29 cellular contexts compared by ENCODE assay signal in the genomic region with DNA sequence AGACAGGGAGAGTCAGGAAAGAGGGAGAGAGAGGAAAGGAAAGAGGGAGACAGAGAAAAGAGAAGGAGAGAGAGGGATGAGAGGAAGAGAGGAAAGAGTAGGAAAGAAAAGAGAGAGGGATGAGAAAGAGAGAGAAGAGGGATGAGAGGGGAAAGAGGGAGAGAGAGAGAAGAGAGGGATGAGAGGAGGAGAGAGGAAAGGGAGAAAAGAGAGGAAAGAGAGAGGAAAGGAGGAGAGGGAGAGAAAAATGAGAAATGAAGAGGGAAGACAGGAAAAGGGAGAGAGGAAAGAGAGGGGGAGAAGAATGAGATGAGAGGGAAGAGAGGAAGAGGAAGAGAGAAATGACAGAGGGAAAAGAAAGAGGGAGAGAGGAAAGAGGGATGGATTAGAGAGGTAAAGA.
"Had no signal": no experiment of that assay in that cellular context is flagged by ENCODE, and none has a peak within 500 bp of the region (broad histone marks: within the 10 kb centered on the region; RNA-seq: fewer than 3 reads in every experiment).

No MANE protein-coding gene starts in this region.

- H3K36me3 Mint-ChIP-seq: stimulated activated effector memory CD8-positive, alpha-beta T cell treated with anti-CD3 and anti-CD28 coated beads, Interleukin-12 subunit alpha, Interleukin-12 subunit beta, amount 100 ng/mL, for 72 hours; stimulated activated memory B cell treated with anti-CD40 and anti-IgM and Interleukin-4, amounts not matched to agents 10 μg/mL and 1 μg/mL and 100 μg/mL, for 72 hours; stimulated activated naive B cell treated with anti-CD40 and anti-IgM and Interleukin-4, amounts not matched to agents 10 μg/mL and 1 μg/mL and 100 μg/mL, for 72 hours; type B pancreatic cell had no signal

- H3K9me3 Mint-ChIP-seq: stimulated activated effector memory CD8-positive, alpha-beta T cell treated with anti-CD3 and anti-CD28 coated beads, Interleukin-12 subunit alpha, Interleukin-12 subunit beta, amount 100 ng/mL, for 72 hours; stimulated activated memory B cell treated with anti-CD40 and anti-IgM and Interleukin-4, amounts not matched to agents 10 μg/mL and 1 μg/mL and 100 μg/mL, for 72 hours; stimulated activated naive B cell treated with anti-CD40 and anti-IgM and Interleukin-4, amounts not matched to agents 10 μg/mL and 1 μg/mL and 100 μg/mL, for 72 hours; stimulated activated naive CD8-positive, alpha-beta T cell treated with anti-CD3 and anti-CD28 coated beads, Interleukin-15, amount 100 ng/mL, for 72 hours; stimulated activated naive CD8-positive, alpha-beta T cell treated with anti-CD3 and anti-CD28 coated beads, Interleukin-15, Interleukin-2, amounts not matched to agents 100 ng/mL and 50 ng/mL, for 24 hours; type B pancreatic cell had no signal

- DNase-seq: stimulated activated CD4-positive, alpha-beta T cell treated with anti-CD3 and anti-CD28 coated beads, Interleukin-2, amount 100 ng/mL, for 48 hours; stimulated activated CD4-positive, alpha-beta T cell treated with anti-CD3 and anti-CD28 coated beads, Interleukin-4, amount 100 ng/mL, for 1 hour; stimulated activated CD4-positive, alpha-beta T cell treated with anti-CD3 and anti-CD28 coated beads, Interleukin-4, amount 100 ng/mL, for 24 hours; stimulated activated CD4-positive, alpha-beta T cell treated with anti-CD3 and anti-CD28 coated beads, Interleukin-4, amount 100 ng/mL, for 4 hours; stimulated activated CD8-positive, alpha-beta memory T cell treated with anti-CD3 and anti-CD28 coated beads, Interleukin-4, amount 100 ng/mL, for 48 hours; stimulated activated naive B cell treated with anti-CD40 and anti-IgM and Interleukin-4, amounts not matched to agents 10 μg/mL and 1 μg/mL and 100 μg/mL, for 72 hours; stimulated activated naive CD4-positive, alpha-beta T cell; stimulated activated naive CD4-positive, alpha-beta T cell treated with Interleukin-2 at 50 U/mL for 16 hours; stimulated activated naive CD8-positive, alpha-beta T cell treated with anti-CD3 and anti-CD28 coated beads, Interleukin-15, amount 100 ng/mL, for 72 hours; stimulated activated naive CD8-positive, alpha-beta T cell treated with anti-CD3 and anti-CD28 coated beads, Interleukin-15, Interleukin-2, amounts not matched to agents 100 U/mL and 50 U/mL, for 24 hours; stomach; substantia nigra; testis; thyroid gland; tibial artery; transverse colon; trophoblast cell; upper lobe of left lung; upper lobe of right lung; uterus had no signal

- H3K27ac Mint-ChIP-seq: stimulated activated effector memory CD8-positive, alpha-beta T cell treated with anti-CD3 and anti-CD28 coated beads, Interleukin-12 subunit alpha, Interleukin-12 subunit beta, amount 100 ng/mL, for 72 hours; stimulated activated memory B cell treated with anti-CD40 and anti-IgM and Interleukin-4, amounts not matched to agents 10 μg/mL and 1 μg/mL and 100 μg/mL, for 72 hours; stimulated activated naive B cell treated with anti-CD40 and anti-IgM and Interleukin-4, amounts not matched to agents 10 μg/mL and 1 μg/mL and 100 μg/mL, for 72 hours; stimulated activated naive CD8-positive, alpha-beta T cell treated with anti-CD3 and anti-CD28 coated beads, Interleukin-15, Interleukin-2, amounts not matched to agents 100 ng/mL and 50 ng/mL, for 24 hours; type B pancreatic cell had no signal

- H3K4me3 Mint-ChIP-seq: stimulated activated effector memory CD8-positive, alpha-beta T cell treated with anti-CD3 and anti-CD28 coated beads, Interleukin-12 subunit alpha, Interleukin-12 subunit beta, amount 100 ng/mL, for 72 hours; stimulated activated memory B cell treated with anti-CD40 and anti-IgM and Interleukin-4, amounts not matched to agents 10 μg/mL and 1 μg/mL and 100 μg/mL, for 72 hours; stimulated activated naive B cell treated with anti-CD40 and anti-IgM and Interleukin-4, amounts not matched to agents 10 μg/mL and 1 μg/mL and 100 μg/mL, for 72 hours; stimulated activated naive CD8-positive, alpha-beta T cell treated with anti-CD3 and anti-CD28 coated beads, Interleukin-15, amount 100 ng/mL, for 72 hours; stimulated activated naive CD8-positive, alpha-beta T cell treated with anti-CD3 and anti-CD28 coated beads, Interleukin-15, Interleukin-2, amounts not matched to agents 100 ng/mL and 50 ng/mL, for 24 hours; type B pancreatic cell had no signal

- H3K9me3 ChIP-seq: stomach, suprapubic skin, testis, thoracic aorta, thyroid gland, tibial artery, tibial nerve, transverse colon, upper lobe of left lung, upper lobe of right lung, uterus, vagina had no signal

- H3K4me1 ChIP-seq: stomach, suprapubic skin, testis, thyroid gland, tibial artery, tibial nerve, upper lobe of right lung, uterus, vagina had no signal

- H3K27ac ChIP-seq: stomach, suprapubic skin, testis, thoracic aorta, thyroid gland, tibial artery, tibial nerve, transverse colon, upper lobe of left lung, upper lobe of right lung, uterus, vagina had no signal

- H3K27me3 ChIP-seq: stomach, suprapubic skin, testis, thyroid gland, tibial artery, tibial nerve, transverse colon, upper lobe of left lung, upper lobe of right lung, uterus, vagina had no signal

- H3K4me1 Mint-ChIP-seq: stimulated activated effector memory CD8-positive, alpha-beta T cell treated with anti-CD3 and anti-CD28 coated beads, Interleukin-12 subunit alpha, Interleukin-12 subunit beta, amount 100 ng/mL, for 72 hours; stimulated activated memory B cell treated with anti-CD40 and anti-IgM and Interleukin-4, amounts not matched to agents 10 μg/mL and 1 μg/mL and 100 μg/mL, for 72 hours; stimulated activated naive B cell treated with anti-CD40 and anti-IgM and Interleukin-4, amounts not matched to agents 10 μg/mL and 1 μg/mL and 100 μg/mL, for 72 hours; stimulated activated naive CD8-positive, alpha-beta T cell treated with anti-CD3 and anti-CD28 coated beads, Interleukin-15, amount 100 ng/mL, for 72 hours had no signal

- H3K4me3 ChIP-seq: stomach, suprapubic skin, testis, thoracic aorta, thyroid gland, tibial artery, tibial nerve, transverse colon, upper lobe of left lung, upper lobe of right lung, uterus, vagina had no signal

- H3K36me3 ChIP-seq: stomach, suprapubic skin, thoracic aorta, thyroid gland, tibial artery, tibial nerve, transverse colon, upper lobe of left lung, upper lobe of right lung, uterus, vagina had no signal

- ATAC-seq: stimulated activated effector memory CD8-positive, alpha-beta T cell treated with anti-CD3 and anti-CD28 coated beads, Interleukin-12 subunit alpha, Interleukin-12 subunit beta, amount 100 ng/mL, for 72 hours; stimulated activated memory B cell treated with anti-CD40 and anti-IgM and Interleukin-4, amounts not matched to agents 10 μg/mL and 1 μg/mL and 100 μg/mL, for 72 hours; stimulated activated naive B cell treated with anti-CD40 and anti-IgM and Interleukin-4, amounts not matched to agents 10 μg/mL and 1 μg/mL and 100 μg/mL, for 72 hours; stimulated activated naive CD8-positive, alpha-beta T cell treated with anti-CD3 and anti-CD28 coated beads, Interleukin-15, amount 100 ng/mL, for 72 hours; stimulated activated naive CD8-positive, alpha-beta T cell treated with anti-CD3 and anti-CD28 coated beads, Interleukin-15, Interleukin-2, amounts not matched to agents 100 U/mL and 50 U/mL, for 24 hours; upper lobe of right lung had no signal

- FAIRE-seq: urothelium cell line had no signal
